ENCODE assay signal across 13 cellular contexts in the genomic region with DNA sequence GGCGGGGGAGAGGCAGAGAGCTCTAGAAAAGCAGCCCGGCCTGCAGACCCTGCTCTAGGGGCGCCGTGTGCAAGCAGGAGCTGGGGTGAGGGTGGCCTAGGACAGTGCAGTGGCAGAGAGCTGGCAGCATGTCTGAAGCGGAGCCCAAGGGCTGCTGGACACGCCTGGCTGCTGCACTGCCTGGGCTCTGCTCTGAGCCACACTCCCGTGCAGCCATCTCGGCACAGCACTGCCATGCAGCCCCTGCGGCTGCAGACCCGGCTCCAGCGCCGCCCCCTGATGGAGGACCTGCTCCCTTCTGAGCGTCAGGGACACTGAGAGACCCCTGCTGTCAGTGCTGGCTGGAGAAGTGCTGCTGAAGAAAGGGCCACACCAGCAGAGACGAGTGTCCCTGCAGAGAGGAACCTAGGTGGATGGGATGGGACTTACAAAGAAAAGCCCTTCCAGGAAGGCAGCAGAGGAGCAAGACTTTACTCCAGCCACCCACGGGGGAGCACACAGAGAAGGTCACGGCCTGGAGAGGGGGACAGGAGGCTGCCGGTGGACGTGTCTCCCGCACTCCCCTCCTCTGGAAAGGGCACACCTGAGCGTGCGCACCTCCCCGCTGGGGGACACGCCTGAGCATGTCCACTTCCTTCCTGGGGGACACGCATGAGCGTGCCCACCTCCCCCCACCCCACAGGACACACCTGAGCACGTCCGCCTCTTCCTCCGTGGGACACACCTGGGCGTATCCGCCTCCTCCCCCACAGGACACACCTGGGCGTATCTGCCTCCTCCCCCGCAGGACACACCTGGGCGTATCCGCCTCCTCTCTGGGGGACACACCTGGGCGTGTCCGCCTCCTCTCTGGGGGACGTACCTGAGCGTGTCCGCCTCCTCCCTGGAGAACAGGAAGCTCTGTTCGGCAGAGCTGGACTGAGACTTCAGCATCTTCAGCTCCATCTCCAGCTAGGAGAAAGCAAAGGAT.
DNase-seq lines count a peak whose midpoint lies in the region; ATAC-seq and TF ChIP-seq lines count a peak whose summit lies in the region.
"Had no signal": no experiment of that assay in that cellular context is flagged by ENCODE, and none has a peak within 500 bp of the region (broad histone marks: within the 10 kb centered on the region; RNA-seq: fewer than 3 reads in every experiment).

No MANE protein-coding gene starts in this region.

- H4K20me1 ChIP-seq in GM23338 (replicated peaks; ENCODE audit: insufficient read depth) = no peaks in the 10 kb centered on the region

- H3K9me3 Mint-ChIP-seq in GM23338 = peaks cover 20% of the 10 kb centered on the region
- no peaks in the 10 kb centered on the region for H3K9me3 Mint-ChIP-seq in naive thymus-derived CD4-positive, alpha-beta T cell
- H3K9me3 Mint-ChIP-seq in CD8-positive, alpha-beta T cell = no peaks in the 10 kb centered on the region

- no peaks in the 10 kb centered on the region for H3F3A ChIP-seq in GM23338 (replicated peaks; ENCODE audit: low read depth)

- no peak overlapping the region for H2AFZ ChIP-seq in GM23338

- CTCF ChIA-PET in RWPE1 (lab: Yijun Ruan, JAX) = interaction anchor here (0.6 kb wide), 1 partner anchor 231 kb away, joined by 3 read pairs; no protein-coding TSS in a partner anchor
- CTCF ChIA-PET in naive thymus-derived CD4-positive, alpha-beta T cell (lab: Charles Lee) = no interaction called here
- CTCF ChIA-PET in CD8-positive, alpha-beta T cell (lab: Charles Lee) = interaction anchor here (0.6 to 1.2 kb wide), 2 partner anchors 10 to 30 kb away, joined by 3 read pairs; no protein-coding TSS in a partner anchor

- no peak overlapping the region for H3K4me2 ChIP-seq in GM23338

- H3K4me3 Mint-ChIP-seq in GM23338 = no peak overlapping the region
- H3K4me3 Mint-ChIP-seq in naive thymus-derived CD4-positive, alpha-beta T cell = peak overlapping the region in 1 of 10 donors; percentile 34
- no peak overlapping the region for H3K4me3 Mint-ChIP-seq in CD8-positive, alpha-beta T cell

- no peak overlapping the region for H3K27ac Mint-ChIP-seq in GM23338
- H3K27ac Mint-ChIP-seq in naive thymus-derived CD4-positive, alpha-beta T cell = peak overlapping the region in 1 of 9 donors; percentile 32
- no peak overlapping the region for H3K27ac Mint-ChIP-seq in CD8-positive, alpha-beta T cell

- POLR2A ChIA-PET in RWPE1 (lab: Yijun Ruan, JAX; ENCODE audit: low non-redundant PET) = no interaction called here
- POLR2A ChIA-PET in naive thymus-derived CD4-positive, alpha-beta T cell (lab: Charles Lee) = no interaction called here
- POLR2A ChIA-PET in CD8-positive, alpha-beta T cell (lab: Charles Lee) = no interaction called here

- H3K9me3 ChIP-seq in naive thymus-derived CD4-positive, alpha-beta T cell (ENCODE audit: control insufficient read depth in 2 of 3, low read length in 3 of 3) = no peaks in the 10 kb centered on the region
- no peaks in the 10 kb centered on the region for H3K9me3 ChIP-seq in CD8-positive, alpha-beta T cell (ENCODE audit: low read length)

- no peak overlapping the region for H3K4me3 ChIP-seq in GM23338
- no peak overlapping the region for H3K4me3 ChIP-seq in naive thymus-derived CD4-positive, alpha-beta T cell (ENCODE audit: low read length)
- no peak overlapping the region for H3K4me3 ChIP-seq in CD8-positive, alpha-beta T cell (ENCODE audit: low read depth, low read length)

- H3K79me2 ChIP-seq in GM23338 (replicated peaks; ENCODE audit: insufficient read depth) = no peaks in the 10 kb centered on the region

- intact Hi-C loops in naive thymus-derived CD4-positive, alpha-beta T cell (cut with micrococcal nuclease) = loop anchor here in 1 of 2 donors (10.0 kb wide), 1 partner anchor 55 kb away; no protein-coding TSS in a partner anchor
- intact Hi-C loops in CD8-positive, alpha-beta T cell (cut with DNase I, micrococcal nuclease) = loop anchor here in 1 of 2 experiments (10.0 kb wide), 1 partner anchor 55 kb away; no protein-coding TSS in a partner anchor

- H3K36me3 ChIP-seq in GM23338 (ENCODE audit: insufficient read depth) = no peaks in the 10 kb centered on the region
- peaks cover 0 to 4% (median 3%) of the 10 kb centered on the region in 3 experiments for H3K36me3 ChIP-seq in naive thymus-derived CD4-positive, alpha-beta T cell (ENCODE audit: control insufficient read depth in 2 of 3, insufficient read depth in 3 of 3, low read length in 3 of 3)
- no peaks in the 10 kb centered on the region for H3K36me3 ChIP-seq in CD8-positive, alpha-beta T cell (ENCODE audit: insufficient read depth, low read length)

- H3K27me3 ChIP-seq in GM23338 (ENCODE audit: insufficient read depth) = no peaks in the 10 kb centered on the region
- H3K27me3 ChIP-seq in naive thymus-derived CD4-positive, alpha-beta T cell (ENCODE audit: control insufficient read depth in 2 of 2, insufficient read depth in 2 of 2, low read length in 2 of 2) = no peaks in the 10 kb centered on the region
- H3K27me3 ChIP-seq in CD8-positive, alpha-beta T cell (ENCODE audit: insufficient read depth, low read length) = no peaks in the 10 kb centered on the region

- DNase-seq in GM23338 (ENCODE audit: low spot score) = peak; percentile 47
- peak; percentile 45 for DNase-seq in RWPE1 (ENCODE audit: low spot score)
- no peak for DNase-seq in naive thymus-derived CD4-positive, alpha-beta T cell
- no peak for DNase-seq in CD8-positive, alpha-beta T cell
- DNase-seq in OCI-M1 (lab: John Stamatoyannopoulos, UW) = no peak
- DNase-seq in NCI-H226 = no peak
- DNase-seq: activated CD4-positive, alpha-beta T cell treated with anti-CD3 and anti-CD28 coated beads, Interleukin-2, amount 50 U/mL, for 4 hours; DMS 273 treated with DMSO at 0.1 percent for 48 hours; NCI-H2171 treated with DMSO at 0.1 percent for 48 hours; stimulated activated naive CD4-positive, alpha-beta T cell treated with Interleukin-2 at 50 U/mL for 16 hours had no signal

- H3K9me2 ChIP-seq in GM23338 (ENCODE audit: insufficient read depth) = no peaks in the 10 kb centered on the region

- peaks cover 8% of the 10 kb centered on the region for H3K27me3 Mint-ChIP-seq in GM23338 (ENCODE audit: insufficient read depth, low read depth, poor library complexity)
- no peaks in the 10 kb centered on the region for H3K27me3 Mint-ChIP-seq in naive thymus-derived CD4-positive, alpha-beta T cell
- H3K27me3 Mint-ChIP-seq in CD8-positive, alpha-beta T cell (ENCODE audit: low read depth) = no peaks in the 10 kb centered on the region

- peaks cover 40% of the 10 kb centered on the region for H3K36me3 Mint-ChIP-seq in GM23338 (ENCODE audit: low read depth)
- peaks cover 0 to 12% (median 4%) of the 10 kb centered on the region in 5 donors for H3K36me3 Mint-ChIP-seq in naive thymus-derived CD4-positive, alpha-beta T cell
- peaks cover 26% of the 10 kb centered on the region for H3K36me3 Mint-ChIP-seq in CD8-positive, alpha-beta T cell

- H3K4me1 Mint-ChIP-seq in GM23338 = no peaks in the 10 kb centered on the region
- peaks cover 0 to 33% (median 25%) of the 10 kb centered on the region in 7 donors for H3K4me1 Mint-ChIP-seq in naive thymus-derived CD4-positive, alpha-beta T cell
- H3K4me1 Mint-ChIP-seq in CD8-positive, alpha-beta T cell (ENCODE audit: low read depth) = peaks cover 18% of the 10 kb centered on the region

- H3K27ac ChIP-seq in GM23338 (ENCODE audit: low read depth) (no peak overlapping the region), RWPE1 (peak overlapping the region; percentile 41)
- no peak overlapping the region for H3K27ac ChIP-seq in naive thymus-derived CD4-positive, alpha-beta T cell (ENCODE audit: low read depth, low read length)
- no peak overlapping the region for H3K27ac ChIP-seq in CD8-positive, alpha-beta T cell (ENCODE audit: low read depth, low read length)
- H3K27ac ChIP-seq: HL-60 had no signal

- TF ChIP-seq CTCF in GM23338 (conservative IDR thresholded peaks at IDR 0.05; ENCODE audit: low read depth in 2 of 2) (0 out of 4 replicates have a peak, but pooled peaks of 1 of the 2 experiments have one; percentile 11), RWPE1 (conservative IDR thresholded peaks at IDR 0.05; ENCODE audit: low read depth) (no peak)
- TF ChIP-seq CTCF in CD8-positive, alpha-beta T cell (IDR thresholded peaks at IDR 0.05) = no peak

- peak; percentile 63 for ATAC-seq in GM18867 (IDR thresholded peaks at IDR 0.05; ENCODE audit: unreplicated experiment)
- ATAC-seq in GM23338 = peak; percentile 85
- ATAC-seq in naive thymus-derived CD4-positive, alpha-beta T cell = peak; percentile 10
- no peak for ATAC-seq in CD8-positive, alpha-beta T cell
- ATAC-seq in GM19455 (IDR thresholded peaks at IDR 0.05; ENCODE audit: unreplicated experiment) = no peak

- H3K4me1 ChIP-seq in GM23338 (ENCODE audit: insufficient read depth) = no peaks in the 10 kb centered on the region
- peaks cover 0 to 20% of the 10 kb centered on the region in 2 donors for H3K4me1 ChIP-seq in naive thymus-derived CD4-positive, alpha-beta T cell (ENCODE audit: control insufficient read depth in 2 of 2, insufficient read depth in 2 of 2, low read length in 2 of 2)
- peaks cover 6% of the 10 kb centered on the region for H3K4me1 ChIP-seq in CD8-positive, alpha-beta T cell (ENCODE audit: insufficient read depth, low read length)

TF ChIP-seq in GM23338, 12 proteins besides CTCF, POLR2A, EP300 and RAD21:
- TF ChIP-seq POLR2AphosphoS5 (IDR thresholded peaks at IDR 0.05; ENCODE audit: low read depth) (peak; percentile 60), EZH2 (IDR thresholded peaks at IDR 0.05; ENCODE audit: low read depth, unreplicated experiment) (no peak)

Comparison
In these comparisons a context has a peak if more than half of its experiments do, and no peak if none do; other contexts are left out.
1. ATAC-seq: peak in GM18867 (single experiment), GM23338 (single experiment) and naive thymus-derived CD4-positive, alpha-beta T cell (single experiment); none in CD8-positive, alpha-beta T cell (single experiment) and GM19455 (single experiment).
2. DNase-seq: peak in GM23338 (single experiment) and RWPE1 (single experiment); none in naive thymus-derived CD4-positive, alpha-beta T cell (0 of 9), CD8-positive, alpha-beta T cell (0 of 7), OCI-M1 (single experiment) and NCI-H226 (single experiment).